ENCODE assay signal across 8 cellular contexts in genomic region chr2:74958277-74959105, GRCh38. TPM values are rescaled to one million over a fixed set of nuclear protein-coding genes. Genes with fewer than 3 reads are reported as not detected.
DNase-seq lines count a peak whose midpoint lies in the region; ATAC-seq and TF ChIP-seq lines count a peak whose summit lies in the region.

POLE4 (plus strand) TSS chr2:74958643; CDS start chr2:74958680, 37 bp downstream.

- H3K36me3 ChIP-seq in OCI-LY7 (ENCODE audit: insufficient read depth, low read length): peaks cover 41% of the 10 kb centered on the region

- POLR2A ChIA-PET in OCI-LY7 (lab: Charles Lee): interaction anchor here (0.8 to 1.0 kb wide), 3 partner anchors 13 to 124 kb away, joined by 3 to 6 read pairs (median 4); partner anchors contain the start of gene HK2

- no peaks in the 10 kb centered on the region for H4K20me1 ChIP-seq in OCI-LY7 (ENCODE audit: insufficient read depth, low read length)

- H3K4me3 ChIP-seq in OCI-LY7 (ENCODE audit: low read depth, low read length, poor library complexity, severe bottlenecking): peak within 1 kb of the TSS; percentile 71

- peak within 1 kb of the TSS; percentile 79 for H3K27ac ChIP-seq in OCI-LY7 (ENCODE audit: low read depth, low read length, poor library complexity, severe bottlenecking)

- peaks cover 13% of the 10 kb centered on the region; the same call in 1 of the 2 replicates for H3K9me3 ChIP-seq in OCI-LY7 (ENCODE audit: low read length)

- BruUV-seq in OCI-LY7 (replicated peaks; lab: Mats Ljungman, UMichigan): no TSS peak

- H3K9me2 ChIP-seq in OCI-LY7 (ENCODE audit: insufficient read depth, low read length): no peaks in the 10 kb centered on the region

- H3K4me1 ChIP-seq in OCI-LY7 (ENCODE audit: insufficient read depth, low read length, poor library complexity, severe bottlenecking): peaks cover 18% of the 10 kb centered on the region

- peaks cover 9% of the 10 kb centered on the region; the same call in 1 of the 2 replicates for H3K79me2 ChIP-seq in OCI-LY7 (ENCODE audit: insufficient read depth, low read depth, low read length)

- ATAC-seq in GM21526 (IDR thresholded peaks at IDR 0.05; ENCODE audit: low FRiP score, unreplicated experiment): peak; percentile 87

- CTCF ChIA-PET in OCI-LY7 (lab: Charles Lee; ENCODE audit: unreplicated experiment): interaction anchor here (0.6 kb wide), 1 partner anchor 455 kb away, joined by 7 read pairs; no protein-coding TSS in a partner anchor

- DNase-seq in DMS 273 treated with DMSO at 0.1 percent for 48 hours (lab: John Stamatoyannopoulos, UW) (peak; percentile 68), HuH-7 (ENCODE audit: low spot score) (peak; percentile 64), OCI-LY7 (ENCODE audit: low spot score) (peak; percentile 95), activated T-cell treated with anti-CD3 and anti-CD28 coated beads for 1 hour (ENCODE audit: low read depth) (peak; percentile 94), epidermal melanocyte (ENCODE audit: insufficient read length, low spot score) (peak; percentile 27), middle frontal gyrus (ENCODE audit: extremely low spot score, low spot score) (peak; percentile 61)
- peak; percentile 84 to 92 for DNase-seq in stimulated activated CD8-positive, alpha-beta memory T cell treated with anti-CD3 and anti-CD28 coated beads, Interleukin-2, amount 100 ng/mL, for 1 hour (ENCODE audit: low read depth in 2 of 2)

- intact Hi-C loops in OCI-LY7 (cut with micrococcal nuclease; ENCODE audit: unreplicated experiment): loop anchor here (2.0 to 5.0 kb wide), 2 partner anchors 124 to 1676 kb away; partner anchors contain the start of genes FBXO41 and HK2

- no peak for TF ChIP-seq CTCF in OCI-LY7 (conservative IDR thresholded peaks at IDR 0.05; ENCODE audit: low read length)

- H2AFZ ChIP-seq in OCI-LY7 (ENCODE audit: low read length): peak within 1 kb of the TSS; percentile 92

- peak within 1 kb of the TSS; percentile 90 for H3K4me2 ChIP-seq in OCI-LY7 (ENCODE audit: low read length)

RNA-seq across cellular contexts. Expression of gene POLE4, which starts in this region (rescaled TPM):
- 30.6 and 31.7 TPM in 2 replicates for total RNA-seq in OCI-LY7 (2014; rRNA removed; shearing (Covaris generic))
- 49.0 and 52.3 TPM in 2 replicates for total RNA-seq in OCI-LY7 (2022)

Comparison
In these comparisons a context has a peak if more than half of its experiments do, and no peak if none do; other contexts are left out.
1. Peak in every context shown above with its lines: DNase-seq, ATAC-seq, H3K4me3 ChIP-seq and H3K27ac ChIP-seq.
2. DNase-seq: peak in every context shown above with its lines; median percentile 95 in OCI-LY7; 94 in activated T-cell treated with anti-CD3 and anti-CD28 coated beads for 1 hour; 88 in stimulated activated CD8-positive, alpha-beta memory T cell treated with anti-CD3 and anti-CD28 coated beads, Interleukin-2, amount 100 ng/mL, for 1 hour; 68 in DMS 273 treated with DMSO at 0.1 percent for 48 hours; 64 in HuH-7; 61 in middle frontal gyrus; 27 in epidermal melanocyte.